ENCODE assay signal across 9 cellular contexts in genomic region chr2:28360742-28361293, GRCh38. TPM values are rescaled to one million over a fixed set of nuclear protein-coding genes. Genes with fewer than 3 reads are reported as not detected.
DNase-seq lines count a peak whose midpoint lies in the region; ATAC-seq lines count a peak whose summit lies in the region.
"Had no signal": no experiment of that assay in that cellular context is flagged by ENCODE, and none has a peak within 500 bp of the region (broad histone marks: within the 10 kb centered on the region; RNA-seq: fewer than 3 reads in every experiment).

No MANE protein-coding gene starts in this region.

- ATAC-seq in activated CD8-positive, alpha-beta memory T cell treated with anti-CD3 and anti-CD28 coated beads, Interleukin-2, amount 10 ng/mL, durations not matched to agents 7 days and 5 days, result no peak
- ATAC-seq in HG03439 (IDR thresholded peaks at IDR 0.05; ENCODE audit: unreplicated experiment) (no peak), GM18502 (IDR thresholded peaks at IDR 0.05; ENCODE audit: poor library complexity, unreplicated experiment) (no peak)

- no peaks in the 10 kb centered on the region for H3K9me3 Mint-ChIP-seq in activated CD8-positive, alpha-beta memory T cell treated with anti-CD3 and anti-CD28 coated beads, Interleukin-2, amount 10 ng/mL, durations not matched to agents 7 days and 5 days (ENCODE audit: low read depth)

- H3K27ac Mint-ChIP-seq in activated CD8-positive, alpha-beta memory T cell treated with anti-CD3 and anti-CD28 coated beads, Interleukin-2, amount 10 ng/mL, durations not matched to agents 7 days and 5 days, result peak overlapping the region; percentile 94

- no peaks in the 10 kb centered on the region for H3K36me3 Mint-ChIP-seq in activated CD8-positive, alpha-beta memory T cell treated with anti-CD3 and anti-CD28 coated beads, Interleukin-2, amount 10 ng/mL, durations not matched to agents 7 days and 5 days

- H3K27me3 Mint-ChIP-seq in activated CD8-positive, alpha-beta memory T cell treated with anti-CD3 and anti-CD28 coated beads, Interleukin-2, amount 10 ng/mL, durations not matched to agents 7 days and 5 days, result no peaks in the 10 kb centered on the region

- peaks cover 69% of the 10 kb centered on the region for H3K4me1 Mint-ChIP-seq in activated CD8-positive, alpha-beta memory T cell treated with anti-CD3 and anti-CD28 coated beads, Interleukin-2, amount 10 ng/mL, durations not matched to agents 7 days and 5 days

- DNase-seq in activated CD8-positive, alpha-beta memory T cell treated with anti-CD3 and anti-CD28 coated beads, Interleukin-2, amount 10 ng/mL, durations not matched to agents 7 days and 5 days, result no peak
- DNase-seq in activated CD8-positive, alpha-beta memory T cell treated with anti-CD3 and anti-CD28 coated beads, Interleukin-2, amount 50 U/mL, for 48 hours, result no peak
- DNase-seq in T1000 (lab: John Stamatoyannopoulos, UW) (peak; percentile 69), glomerular visceral epithelial cell (ENCODE audit: extremely low spot score) (peak; percentile 70), putamen (ENCODE audit: low spot score) (no peak)
- DNase-seq in stimulated activated CD8-positive, alpha-beta memory T cell treated with anti-CD3 and anti-CD28 coated beads, Interleukin-4, amount 100 ng/mL, for 48 hours, result peak; percentile 63
- DNase-seq: NCI-H1048 had no signal

- no peak overlapping the region for H3K4me3 Mint-ChIP-seq in activated CD8-positive, alpha-beta memory T cell treated with anti-CD3 and anti-CD28 coated beads, Interleukin-2, amount 10 ng/mL, durations not matched to agents 7 days and 5 days

- CTCF ChIA-PET in activated CD8-positive, alpha-beta memory T cell treated with anti-CD3 and anti-CD28 coated beads, Interleukin-2, amount 10 ng/mL, durations not matched to agents 7 days and 5 days (lab: Charles Lee), result interaction anchor here (1.3 to 2.3 kb wide), 3 partner anchors 13 to 607 kb away, joined by 3 to 11 read pairs (median 11); no protein-coding TSS in a partner anchor

RNA-seq across cellular contexts. Expression of gene FOSL2, which starts 31.8 kb away (rescaled TPM):
- 10 to 100 TPM; 56.2 to 75.7 TPM for total RNA-seq in activated CD8-positive, alpha-beta memory T cell treated with anti-CD3 and anti-CD28 coated beads, Interleukin-2, amount 10 ng/mL, durations not matched to agents 7 days and 5 days

Comparison
In these comparisons a context has a peak if more than half of its experiments do, and no peak if none do; other contexts are left out.
1. DNase-seq: peak in T1000 (single experiment), glomerular visceral epithelial cell (single experiment) and stimulated activated CD8-positive, alpha-beta memory T cell treated with anti-CD3 and anti-CD28 coated beads, Interleukin-4, amount 100 ng/mL, for 48 hours (single experiment); none in activated CD8-positive, alpha-beta memory T cell treated with anti-CD3 and anti-CD28 coated beads, Interleukin-2, amount 10 ng/mL, durations not matched to agents 7 days and 5 days (single experiment), activated CD8-positive, alpha-beta memory T cell treated with anti-CD3 and anti-CD28 coated beads, Interleukin-2, amount 50 U/mL, for 48 hours (single experiment) and putamen (single experiment).